12 cellular contexts compared by ENCODE assay signal in genomic region chr17:60743812-60744211, GRCh38.
DNase-seq lines count a peak whose midpoint lies in the region; ATAC-seq and TF ChIP-seq lines count a peak whose summit lies in the region.
"Had no signal": no experiment of that assay in that cellular context is flagged by ENCODE, and none has a peak within 500 bp of the region (broad histone marks: within the 10 kb centered on the region; RNA-seq: fewer than 3 reads in every experiment).

No MANE protein-coding gene starts in this region.

- H3K9me3 Mint-ChIP-seq in activated CD4-positive, alpha-beta memory T cell treated with anti-CD3 and anti-CD28 coated beads, Interleukin-2, amount 10 ng/mL, durations not matched to agents 7 days and 5 days, result no peaks in the 10 kb centered on the region

- H3K27me3 ChIP-seq in left lung (no peaks in the 10 kb centered on the region), upper lobe of right lung (no peaks in the 10 kb centered on the region)

- H3K36me3 Mint-ChIP-seq in activated CD4-positive, alpha-beta memory T cell treated with anti-CD3 and anti-CD28 coated beads, Interleukin-2, amount 10 ng/mL, durations not matched to agents 7 days and 5 days (ENCODE audit: low read depth), result no peaks in the 10 kb centered on the region

- H3K4me1 ChIP-seq in left lung (peaks cover 8 to 9% of the 10 kb centered on the region in 2 donors), upper lobe of right lung (peaks cover 7% of the 10 kb centered on the region)

- peak; percentile 90 for DNase-seq in SIG-M5 treated with dmso at 0.1 percent for 504 hours (lab: John Stamatoyannopoulos, UW; ENCODE audit: unreplicated experiment)
- no peak for DNase-seq in SIG-M5 (lab: John Stamatoyannopoulos, UW)
- DNase-seq in caudate nucleus (lab: John Stamatoyannopoulos, UW), result peak in 17 of 61 donors; percentile 1 to 55 (median 17)
- no peak for DNase-seq in left lung
- no peak for DNase-seq in upper lobe of right lung
- DNase-seq in activated gamma-delta T cell (lab: John Stamatoyannopoulos, UW), result no peak
- DNase-seq in T-helper 9 cell, result no peak
- DNase-seq in activated CD4-positive, alpha-beta memory T cell treated with anti-CD3 and anti-CD28 coated beads, Interleukin-2, amount 10 ng/mL, durations not matched to agents 7 days and 5 days, result no peak
- DNase-seq: ACHN; activated CD8-positive, alpha-beta memory T cell treated with anti-CD3 and anti-CD28 coated beads, Interleukin-2, amount 50 U/mL, for 48 hours; OCI-M1 had no signal

- CTCF ChIA-PET in activated CD4-positive, alpha-beta memory T cell treated with anti-CD3 and anti-CD28 coated beads, Interleukin-2, amount 10 ng/mL, durations not matched to agents 7 days and 5 days (lab: Charles Lee), result interaction anchor here (2.5 kb wide), 1 partner anchor 23 kb away, joined by 9 read pairs; no protein-coding TSS in a partner anchor

- no peak overlapping the region for H3K4me3 ChIP-seq in left lung
- H3K4me3 ChIP-seq in upper lobe of right lung, result peak overlapping the region; percentile 22

- H3K9me3 ChIP-seq in left lung, result no peaks in the 10 kb centered on the region
- no peaks in the 10 kb centered on the region for H3K9me3 ChIP-seq in upper lobe of right lung

- no peaks in the 10 kb centered on the region for H3K4me1 Mint-ChIP-seq in activated CD4-positive, alpha-beta memory T cell treated with anti-CD3 and anti-CD28 coated beads, Interleukin-2, amount 10 ng/mL, durations not matched to agents 7 days and 5 days

- H3K27ac Mint-ChIP-seq in activated CD4-positive, alpha-beta memory T cell treated with anti-CD3 and anti-CD28 coated beads, Interleukin-2, amount 10 ng/mL, durations not matched to agents 7 days and 5 days, result no peak overlapping the region

- H3K36me3 ChIP-seq in left lung (no peaks in the 10 kb centered on the region), upper lobe of right lung (no peaks in the 10 kb centered on the region)

- no peak overlapping the region for H3K4me3 Mint-ChIP-seq in activated CD4-positive, alpha-beta memory T cell treated with anti-CD3 and anti-CD28 coated beads, Interleukin-2, amount 10 ng/mL, durations not matched to agents 7 days and 5 days

- no peaks in the 10 kb centered on the region for H3K27me3 Mint-ChIP-seq in activated CD4-positive, alpha-beta memory T cell treated with anti-CD3 and anti-CD28 coated beads, Interleukin-2, amount 10 ng/mL, durations not matched to agents 7 days and 5 days

- TF ChIP-seq CTCF in left lung (IDR thresholded peaks at IDR 0.05), result no peak
- no peak for TF ChIP-seq CTCF in upper lobe of right lung (IDR thresholded peaks at IDR 0.05)

- H3K27ac ChIP-seq in caudate nucleus (ENCODE audit: low read depth, low read length) (peak overlapping the region; percentile 31), left lung (peak overlapping the region; percentile 60 to 65), upper lobe of right lung (peak overlapping the region; percentile 56)
- H3K27ac ChIP-seq: HL-60 had no signal

- intact Hi-C loops in left lung (cut with DNase I) (no loop called here), upper lobe of right lung (cut with DNase I) (no loop called here)

- POLR2A ChIA-PET in activated CD4-positive, alpha-beta memory T cell treated with anti-CD3 and anti-CD28 coated beads, Interleukin-2, amount 10 ng/mL, durations not matched to agents 7 days and 5 days (lab: Charles Lee), result no interaction called here

- peak; percentile 56 for ATAC-seq in left lung
- ATAC-seq in upper lobe of right lung, result no peak
